In genomic region chr17:905708-906107, GRCh38 we compare ENCODE assay signal across 1 cellular context.
A peak's percentile ranks its signal among the peaks of the same experiment; 100 is the strongest.
TF ChIP-seq lines count a peak whose summit lies in the region.

No MANE protein-coding gene starts in this region.

TF ChIP-seq in HepG2, 621 proteins besides CTCF, POLR2A, EP300 and RAD21:
- TF ChIP-seq, protein P1, sequence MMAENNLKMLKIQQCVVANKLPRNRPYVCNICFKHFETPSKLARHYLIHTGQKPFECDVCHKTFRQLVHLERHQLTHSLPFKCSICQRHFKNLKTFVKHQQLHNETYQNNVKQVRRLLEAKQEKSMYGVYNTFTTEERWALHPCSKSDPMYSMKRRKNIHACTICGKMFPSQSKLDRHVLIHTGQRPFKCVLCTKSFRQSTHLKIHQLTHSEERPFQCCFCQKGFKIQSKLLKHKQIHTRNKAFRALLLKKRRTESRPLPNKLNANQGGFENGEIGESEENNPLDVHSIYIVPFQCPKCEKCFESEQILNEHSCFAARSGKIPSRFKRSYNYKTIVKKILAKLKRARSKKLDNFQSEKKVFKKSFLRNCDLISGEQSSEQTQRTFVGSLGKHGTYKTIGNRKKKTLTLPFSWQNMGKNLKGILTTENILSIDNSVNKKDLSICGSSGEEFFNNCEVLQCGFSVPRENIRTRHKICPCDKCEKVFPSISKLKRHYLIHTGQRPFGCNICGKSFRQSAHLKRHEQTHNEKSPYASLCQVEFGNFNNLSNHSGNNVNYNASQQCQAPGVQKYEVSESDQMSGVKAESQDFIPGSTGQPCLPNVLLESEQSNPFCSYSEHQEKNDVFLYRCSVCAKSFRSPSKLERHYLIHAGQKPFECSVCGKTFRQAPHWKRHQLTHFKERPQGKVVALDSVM (CRISPR knock-in tag; IDR thresholded peaks at IDR 0.05), result peak; percentile 72
